Comparison of ENCODE assay signal across 8 cellular contexts in genomic region chr3:186514296-186515002, GRCh38. TPM values are rescaled to one million over a fixed set of nuclear protein-coding genes. Genes with fewer than 3 reads are reported as not detected.
DNase-seq lines count a peak whose midpoint lies in the region; ATAC-seq, FAIRE-seq and TF ChIP-seq lines count a peak whose summit lies in the region.

No MANE protein-coding gene starts in this region.

- no peaks in the 10 kb centered on the region for H3K9me3 Mint-ChIP-seq in central memory CD8-positive, alpha-beta T cell

- peaks cover 5% of the 10 kb centered on the region for H3K36me3 Mint-ChIP-seq in central memory CD8-positive, alpha-beta T cell (ENCODE audit: insufficient read depth)

- intact Hi-C loops in pancreas (cut with DNase I) (no loop called here), sigmoid colon (cut with DNase I) (no loop called here)

- H3K27me3 ChIP-seq in MM.1S (replicated peaks; ENCODE audit: insufficient read depth, low read length) (no peaks in the 10 kb centered on the region), pancreas (no peaks in the 10 kb centered on the region), sigmoid colon (no peaks in the 10 kb centered on the region)

- no peaks in the 10 kb centered on the region for H3K36me3 ChIP-seq in MM.1S (replicated peaks; ENCODE audit: insufficient read depth, low read length)
- no peaks in the 10 kb centered on the region for H3K36me3 ChIP-seq in pancreas
- no peaks in the 10 kb centered on the region for H3K36me3 ChIP-seq in sigmoid colon

- TF ChIP-seq POLR2A in sigmoid colon (IDR thresholded peaks at IDR 0.05): no peak

- H3K4me3 Mint-ChIP-seq in central memory CD8-positive, alpha-beta T cell: peak overlapping the region; percentile 10

- peak; percentile 48 for TF ChIP-seq CTCF in MM.1S (IDR thresholded peaks at IDR 0.05; ENCODE audit: low read length)
- TF ChIP-seq CTCF in pancreas (IDR thresholded peaks at IDR 0.05): peak in 3 of 4 donors; percentile 14 to 27 (median 21)
- peak in 1 of 4 experiments; percentile 15 for TF ChIP-seq CTCF in sigmoid colon (IDR thresholded peaks at IDR 0.05)

- FAIRE-seq in pancreas (lab: Jason Lieb, UNC): no peak

- H3K79me2 ChIP-seq in MM.1S (ENCODE audit: low read length): no peaks in the 10 kb centered on the region

- TF ChIP-seq EP300 in sigmoid colon (IDR thresholded peaks at IDR 0.05): no peak

- H3K4me3 ChIP-seq in MM.1S (ENCODE audit: low read length) (no peak overlapping the region), pancreas (no peak overlapping the region), sigmoid colon (no peak overlapping the region)

- no peak for ATAC-seq in central memory CD8-positive, alpha-beta T cell (replicated peaks; ENCODE audit: extremely low read depth, poor library complexity, severe bottlenecking)
- peak in 2 of 4 donors; percentile 32 to 51 for ATAC-seq in pancreas
- ATAC-seq in HG02642 (IDR thresholded peaks at IDR 0.05; ENCODE audit: poor library complexity, unreplicated experiment): no peak

- H3K4me1 ChIP-seq in MM.1S (ENCODE audit: low read length) (no peaks in the 10 kb centered on the region), pancreas (no peaks in the 10 kb centered on the region), sigmoid colon (no peaks in the 10 kb centered on the region)

- H4K20me1 ChIP-seq in MM.1S (ENCODE audit: insufficient read depth, low read length): no peaks in the 10 kb centered on the region

- peaks cover 44% of the 10 kb centered on the region for H3K4me1 Mint-ChIP-seq in central memory CD8-positive, alpha-beta T cell

- no peak overlapping the region for H3K4me2 ChIP-seq in MM.1S (ENCODE audit: low read depth, low read length)

- DNase-seq in SIG-M5 treated with dmso at 0.1 percent for 504 hours (lab: John Stamatoyannopoulos, UW; ENCODE audit: unreplicated experiment): peak; percentile 17
- no peak for DNase-seq in SIG-M5 (lab: John Stamatoyannopoulos, UW)
- DNase-seq in MM.1S: no peak
- DNase-seq in central memory CD8-positive, alpha-beta T cell (ENCODE audit: low spot score in 2 of 2): no peak
- DNase-seq in pancreas: no peak
- no peak for DNase-seq in sigmoid colon
- no peak for DNase-seq in NCI-H1092 treated with DMSO at 0.1 percent for 48 hours (lab: John Stamatoyannopoulos, UW)

- no peaks in the 10 kb centered on the region for H3F3A ChIP-seq in MM.1S (ENCODE audit: insufficient read depth, low read length)

- no peaks in the 10 kb centered on the region for H3K9me3 ChIP-seq in MM.1S (replicated peaks; ENCODE audit: insufficient read depth, low read length)
- no peaks in the 10 kb centered on the region for H3K9me3 ChIP-seq in pancreas
- no peaks in the 10 kb centered on the region for H3K9me3 ChIP-seq in sigmoid colon

- no peaks in the 10 kb centered on the region for H3K9me2 ChIP-seq in MM.1S (replicated peaks; ENCODE audit: insufficient read depth, low read length)

- peaks cover 11% of the 10 kb centered on the region for H3K27me3 Mint-ChIP-seq in central memory CD8-positive, alpha-beta T cell

- no peak overlapping the region for H2AFZ ChIP-seq in MM.1S (ENCODE audit: low read length)

- H3K27ac Mint-ChIP-seq in central memory CD8-positive, alpha-beta T cell (ENCODE audit: low read depth): peak overlapping the region; percentile 59

- 51 to 58% methylated on average over 3 of the region's 3 CpGs for WGBS in pancreas, 2 donors
- 49 to 79% methylated on average over 3 of the region's 3 CpGs for WGBS in sigmoid colon, 2 donors

- no peak overlapping the region for H3K9ac ChIP-seq in MM.1S (ENCODE audit: low read length)

- H3K27ac ChIP-seq in MM.1S (ENCODE audit: low read length) (no peak overlapping the region), pancreas (no peak overlapping the region), sigmoid colon (no peak overlapping the region)

RNA-seq across cellular contexts. Expression of gene CRYGS, which starts 29.7 kb away (rescaled TPM):
- total RNA-seq in pancreas (1 to 10 TPM; 1.2 to 3.0 (median 1.8) TPM), sigmoid colon (1 to 10 TPM; 1.5 to 5.0 (median 3.3) TPM)
- polyA plus RNA-seq in pancreas (10 to 100 TPM; 11.0 to 16.6 TPM), sigmoid colon (1 to 10 TPM in 1 of 3 donors, not detected in 2; 2.7 TPM)

RNA-seq across cellular contexts. Expression of gene TBCCD1, which starts 52.7 kb away (rescaled TPM):
- total RNA-seq in pancreas (1 to 10 TPM; 3.8 to 7.4 (median 5.5) TPM), sigmoid colon (10 to 100 TPM in 3 of 4 donors, 1 to 10 TPM in 1; 9.7 to 14.3 (median 11.4) TPM)
- polyA plus RNA-seq in pancreas (1 to 10 TPM; 2.6 to 4.2 TPM), sigmoid colon (1 to 10 TPM; 4.9 to 6.6 (median 6.3) TPM)

RNA-seq across cellular contexts. Expression of gene DNAJB11, which starts 56.1 kb away (rescaled TPM):
- total RNA-seq in pancreas (10 to 100 TPM; 21.9 to 33.2 (median 30.2) TPM), sigmoid colon (10 to 100 TPM; 17.2 to 33.1 (median 26.2) TPM)
- polyA plus RNA-seq in pancreas (10 to 100 TPM; 37.1 to 52.6 TPM), sigmoid colon (10 to 100 TPM; 10.8 to 73.3 (median 19.0) TPM)
